Comparison of ENCODE assay signal across 10 cellular contexts in the genomic region with DNA sequence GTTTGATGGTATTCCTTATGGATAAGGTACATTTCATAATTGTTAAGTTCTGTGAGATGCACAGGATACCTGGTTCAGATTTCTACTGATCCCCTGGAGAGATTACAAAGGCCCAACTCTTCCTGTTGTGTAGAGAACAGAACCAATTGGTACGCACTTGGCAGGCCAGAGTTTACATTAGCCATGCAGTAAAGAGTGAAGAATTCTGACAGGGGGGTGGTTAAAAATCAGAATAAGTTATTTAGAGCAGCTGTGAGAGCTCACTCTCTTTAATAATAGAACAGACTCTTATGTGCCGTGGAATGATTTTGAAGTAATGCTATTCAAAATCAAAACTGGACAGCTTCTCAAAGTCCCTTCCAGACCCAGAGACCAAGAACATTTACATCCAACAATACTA. TPM values are rescaled to one million over a fixed set of nuclear protein-coding genes. Genes with fewer than 3 reads are reported as not detected.
DNase-seq lines count a peak whose midpoint lies in the region; ATAC-seq and TF ChIP-seq lines count a peak whose summit lies in the region.
"Had no signal": no experiment of that assay in that cellular context is flagged by ENCODE, and none has a peak within 500 bp of the region (broad histone marks: within the 10 kb centered on the region; RNA-seq: fewer than 3 reads in every experiment).

No MANE protein-coding gene starts in this region.

- no peaks in the 10 kb centered on the region for H3K9me3 Mint-ChIP-seq in activated CD4-positive, alpha-beta memory T cell treated with anti-CD3 and anti-CD28 coated beads, Interleukin-2, amount 10 ng/mL, durations not matched to agents 7 days and 5 days
- H3K9me3 Mint-ChIP-seq in memory B cell, result no peaks in the 10 kb centered on the region
- H3K9me3 Mint-ChIP-seq: dendritic cell treated with granulocyte-macrophage colony-stimulating factor and Interleukin-4, amounts not matched to agents 40 ng/mL and 50 ng/mL, for 4 days had no signal

- TF ChIP-seq EP300 in transverse colon (IDR thresholded peaks at IDR 0.05; ENCODE audit: low read depth), result no peak

- TF ChIP-seq CTCF in heart right ventricle (IDR thresholded peaks at IDR 0.05) (no peak), transverse colon (IDR thresholded peaks at IDR 0.05) (no peak)

- POLR2A ChIA-PET in activated CD4-positive, alpha-beta memory T cell treated with anti-CD3 and anti-CD28 coated beads, Interleukin-2, amount 10 ng/mL, durations not matched to agents 7 days and 5 days (lab: Charles Lee), result no interaction called here

- peak overlapping the region; percentile 33 for H3K4me3 Mint-ChIP-seq in activated CD4-positive, alpha-beta memory T cell treated with anti-CD3 and anti-CD28 coated beads, Interleukin-2, amount 10 ng/mL, durations not matched to agents 7 days and 5 days
- H3K4me3 Mint-ChIP-seq in memory B cell, result peak overlapping the region; percentile 77
- H3K4me3 Mint-ChIP-seq: dendritic cell treated with granulocyte-macrophage colony-stimulating factor and Interleukin-4, amounts not matched to agents 40 ng/mL and 50 ng/mL, for 4 days had no signal

- H3K27me3 ChIP-seq in heart right ventricle, result no peaks in the 10 kb centered on the region
- H3K27me3 ChIP-seq in transverse colon, result no peaks in the 10 kb centered on the region

- H3K27ac Mint-ChIP-seq in activated CD4-positive, alpha-beta memory T cell treated with anti-CD3 and anti-CD28 coated beads, Interleukin-2, amount 10 ng/mL, durations not matched to agents 7 days and 5 days, result no peak overlapping the region
- H3K27ac Mint-ChIP-seq in memory B cell, result peak overlapping the region; percentile 81

- H3K9me3 ChIP-seq in heart right ventricle, result no peaks in the 10 kb centered on the region
- H3K9me3 ChIP-seq in transverse colon, result no peaks in the 10 kb centered on the region

- intact Hi-C loops in heart right ventricle (cut with DNase I) (loop anchor here in 6 of 10 donors (5.0 to 10.0 kb wide), 6 partner anchors 39 to 69 kb away; no protein-coding TSS in a partner anchor), Right ventricle myocardium inferior (cut with DNase I) (loop anchor here (5.0 kb wide), 2 partner anchors 34 to 41 kb away; no protein-coding TSS in a partner anchor), transverse colon (cut with DNase I; ENCODE audit: low total_unique reads) (no loop called here)

- DNase-seq in heart right ventricle, result no peak
- DNase-seq in Right ventricle myocardium inferior (ENCODE audit: missing footprints), result no peak
- no peak for DNase-seq in activated CD4-positive, alpha-beta memory T cell treated with anti-CD3 and anti-CD28 coated beads, Interleukin-2, amount 10 ng/mL, durations not matched to agents 7 days and 5 days
- DNase-seq in memory B cell (ENCODE audit: low spot score in 2 of 2), result no peak
- DNase-seq in transverse colon, result no peak
- DNase-seq in 8988T, result no peak
- no peak for DNase-seq in inferior parietal cortex (ENCODE audit: extremely low spot score)
- DNase-seq: stimulated activated CD4-positive, alpha-beta T cell treated with anti-CD3 and anti-CD28 coated beads, Interleukin-12 subunit alpha, Interleukin-12 subunit beta, amount 100 ng/mL, for 4 hours had no signal

- no peaks in the 10 kb centered on the region for H3K27me3 Mint-ChIP-seq in activated CD4-positive, alpha-beta memory T cell treated with anti-CD3 and anti-CD28 coated beads, Interleukin-2, amount 10 ng/mL, durations not matched to agents 7 days and 5 days
- no peaks in the 10 kb centered on the region for H3K27me3 Mint-ChIP-seq in memory B cell
- H3K27me3 Mint-ChIP-seq: dendritic cell treated with granulocyte-macrophage colony-stimulating factor and Interleukin-4, amounts not matched to agents 40 ng/mL and 50 ng/mL, for 4 days had no signal

- H3K4me1 Mint-ChIP-seq in activated CD4-positive, alpha-beta memory T cell treated with anti-CD3 and anti-CD28 coated beads, Interleukin-2, amount 10 ng/mL, durations not matched to agents 7 days and 5 days, result peaks cover 59% of the 10 kb centered on the region
- peaks cover 48% of the 10 kb centered on the region for H3K4me1 Mint-ChIP-seq in memory B cell

- H3K4me3 ChIP-seq in heart right ventricle (peak overlapping the region in 7 of 10 donors; percentile 3 to 96 (median 70)), transverse colon (peak overlapping the region in 1 of 4 donors; percentile 62)

- no peak for TF ChIP-seq POLR2A in transverse colon (IDR thresholded peaks at IDR 0.05)

- ATAC-seq in heart right ventricle (no peak), Right ventricle myocardium inferior (no peak), memory B cell (ENCODE audit: low read depth) (no peak), GM21825 (IDR thresholded peaks at IDR 0.05; ENCODE audit: unreplicated experiment) (no peak)

- H3K27ac ChIP-seq in heart right ventricle, result peak overlapping the region; percentile 39 to 99 (median 95)
- peak overlapping the region; percentile 91 to 97 (median 94) for H3K27ac ChIP-seq in transverse colon

- H3K36me3 Mint-ChIP-seq in activated CD4-positive, alpha-beta memory T cell treated with anti-CD3 and anti-CD28 coated beads, Interleukin-2, amount 10 ng/mL, durations not matched to agents 7 days and 5 days (ENCODE audit: low read depth), result peaks cover 26% of the 10 kb centered on the region
- H3K36me3 Mint-ChIP-seq in memory B cell, result peaks cover 3% of the 10 kb centered on the region

- whole genome bisulfite sequencing in heart right ventricle, 2 donors, result 17 to 20% methylated on average over 2 of the region's 2 CpGs
- 22 to 24% methylated on average over 2 of the region's 2 CpGs for WGBS in transverse colon (ENCODE audit: low coverage in 1 of 2), 2 donors

- peaks cover 2 to 81% (median 75%) of the 10 kb centered on the region in 9 donors for H3K4me1 ChIP-seq in heart right ventricle
- H3K4me1 ChIP-seq in transverse colon, result peaks cover 27 to 77% (median 48%) of the 10 kb centered on the region in 4 donors

- CTCF ChIA-PET in activated CD4-positive, alpha-beta memory T cell treated with anti-CD3 and anti-CD28 coated beads, Interleukin-2, amount 10 ng/mL, durations not matched to agents 7 days and 5 days (lab: Charles Lee), result interaction anchor here (0.6 to 3.4 kb wide), 3 partner anchors 68 to 386 kb away, joined by 3 to 13 read pairs (median 3); no protein-coding TSS in a partner anchor

- H3K36me3 ChIP-seq in heart right ventricle (no peaks in the 10 kb centered on the region), transverse colon (no peaks in the 10 kb centered on the region)

- in situ Hi-C loops in transverse colon (cut with MboI; ENCODE audit: low pct_ligation_motif_present in 1 of 4, low pct_unique_long_range_greater_than_20kb in 1 of 4, low sequenced_read_pairs in 3 of 4), result no loop called here

RNA-seq across cellular contexts. Expression of a gene that starts 4.2 kb away (rescaled TPM):
- total RNA-seq in heart right ventricle (10 to 100 TPM; 31.4 to 49.7 (median 42.5) TPM), Right ventricle myocardium inferior (34.5 TPM), transverse colon (10 to 100 TPM; 30.7 to 79.4 (median 48.9) TPM)
- 10 to 100 TPM in 1 of 2 donors, 1 to 10 TPM in 1; 7.1 to 13.4 TPM for polyA plus RNA-seq in heart right ventricle
- 10 to 100 TPM; 34.9 to 35.6 TPM for total RNA-seq in activated CD4-positive, alpha-beta memory T cell treated with anti-CD3 and anti-CD28 coated beads, Interleukin-2, amount 10 ng/mL, durations not matched to agents 7 days and 5 days
